Comparison of ENCODE assay signal across 6 cellular contexts in the genomic region with DNA sequence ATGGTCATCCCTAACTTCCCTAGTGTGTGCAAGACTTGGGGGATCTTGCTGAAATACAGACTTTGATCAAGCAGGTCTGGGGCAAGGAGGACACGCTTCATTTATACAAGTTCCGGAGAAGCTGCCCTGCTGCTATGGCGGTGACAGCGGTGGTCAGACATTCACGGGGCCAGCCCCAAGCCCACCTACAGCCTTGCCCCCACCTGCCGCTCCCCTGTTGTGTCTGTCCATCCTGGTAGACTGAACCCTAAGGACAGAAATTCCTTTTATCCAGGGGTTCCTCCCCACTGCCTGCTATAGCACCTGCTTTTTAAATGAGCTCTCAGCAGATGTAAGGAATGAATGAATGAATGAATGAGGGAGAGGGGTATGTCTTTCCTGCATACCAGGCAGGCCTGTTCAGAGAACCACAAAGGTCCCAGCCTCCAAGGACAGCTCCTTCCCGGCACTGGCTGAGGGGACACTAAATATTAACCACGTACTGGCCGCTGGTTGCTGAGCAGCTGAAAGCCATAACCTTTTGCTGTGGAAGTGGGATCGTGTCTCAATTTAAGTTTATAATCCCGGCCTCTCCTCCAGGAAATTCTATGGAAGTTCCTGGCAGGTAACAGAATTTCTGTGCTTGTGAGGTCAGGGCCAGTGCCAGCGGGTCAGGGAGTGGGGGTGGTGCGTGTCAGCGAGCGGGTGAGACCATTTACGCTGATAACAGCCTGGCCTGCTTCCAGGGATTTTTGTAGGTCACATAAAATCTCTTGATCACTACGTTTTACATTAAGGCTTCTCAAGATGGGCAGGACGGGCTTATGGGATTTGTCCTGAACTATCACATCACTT.
DNase-seq lines count a peak whose midpoint lies in the region; ATAC-seq and FAIRE-seq lines count a peak whose summit lies in the region.

No MANE protein-coding gene starts in this region.

- DNase-seq in amniotic epithelial cell (ENCODE audit: low read depth) (peak; percentile 58), GM19239 (ENCODE audit: insufficient read length, low spot score) (no peak), DMS53 (lab: John Stamatoyannopoulos, UW) (no peak)

- H3K4me1 ChIP-seq in ES-I3 (ENCODE audit: insufficient read depth, low read length) (peaks cover 39% of the 10 kb centered on the region), muscle layer of colon (ENCODE audit: insufficient read depth, low read length) (peaks cover 29% of the 10 kb centered on the region)

- H3K27ac ChIP-seq in muscle layer of colon (ENCODE audit: low read depth, low read length): peak overlapping the region; percentile 4

- peaks cover 2% of the 10 kb centered on the region; the same call in 1 of the 2 replicates for H3K36me3 ChIP-seq in ES-I3 (ENCODE audit: insufficient read depth, low read length)
- H3K36me3 ChIP-seq in muscle layer of colon (ENCODE audit: insufficient read depth, low read length): peaks cover 7% of the 10 kb centered on the region

- H3K9me3 ChIP-seq in ES-I3 (ENCODE audit: control insufficient read depth, insufficient read depth, low read length) (no peaks in the 10 kb centered on the region), muscle layer of colon (ENCODE audit: low read length) (no peaks in the 10 kb centered on the region)

- peak overlapping the region; percentile 21; the same call in 1 of the 2 replicates for H3K9ac ChIP-seq in ES-I3 (ENCODE audit: low read depth, low read length)
- no peak overlapping the region for H3K9ac ChIP-seq in muscle layer of colon (ENCODE audit: low read length)

- no peak for FAIRE-seq in GM19239 (lab: Jason Lieb, UNC)

- ATAC-seq in GM18873 (IDR thresholded peaks at IDR 0.05; ENCODE audit: low FRiP score, unreplicated experiment): no peak

- H3K27me3 ChIP-seq in muscle layer of colon (ENCODE audit: control insufficient read depth in 1 of 2, insufficient read depth in 2 of 2, low read length in 2 of 2): no peaks in the 10 kb centered on the region

- no peak overlapping the region for H3K4me3 ChIP-seq in muscle layer of colon (ENCODE audit: low read depth in 1 of 2, low read length in 2 of 2)
